25 cellular contexts compared by ENCODE assay signal in genomic region chr5:80659111-80659510, GRCh38. TPM values are rescaled to one million over a fixed set of nuclear protein-coding genes. Genes with fewer than 3 reads are reported as not detected.
DNase-seq lines count a peak whose midpoint lies in the region; ATAC-seq and TF ChIP-seq lines count a peak whose summit lies in the region.
"Had no signal": no experiment of that assay in that cellular context is flagged by ENCODE, and none has a peak within 500 bp of the region (broad histone marks: within the 10 kb centered on the region; RNA-seq: fewer than 3 reads in every experiment).

No MANE protein-coding gene starts in this region.

- H3K4me3 ChIP-seq in cardiac fibroblast (replicated peaks in 1 of 2; ENCODE audit: low read depth in 2 of 2, low read length in 2 of 2): no peak overlapping the region
- H3K4me3 ChIP-seq: ascending aorta, BLaER1, lung had no signal

- no peak for ATAC-seq in HG03196 (IDR thresholded peaks at IDR 0.05; ENCODE audit: unreplicated experiment)
- ATAC-seq: foreskin keratinocyte, SK-N-SH treated with all-trans-retinoic acid at 6 μM for 48 hours, WTC11 had no signal

- peaks cover 19% of the 10 kb centered on the region for H3K4me1 Mint-ChIP-seq in neural crest cell

- no peaks in the 10 kb centered on the region for H3K9me3 Mint-ChIP-seq in neural crest cell
- H3K9me3 Mint-ChIP-seq: activated naive CD4-positive, alpha-beta T cell treated with anti-CD3 and anti-CD28 coated beads for 36 hours; T-helper 2 cell treated with Interferon-gamma antibody and Interleukin-4, amounts not matched to agents 5 μg/mL and 100 μg/mL, for 36 hours had no signal

- peak overlapping the region; percentile 42 for H3K4me3 Mint-ChIP-seq in neural crest cell
- H3K4me3 Mint-ChIP-seq: activated naive CD4-positive, alpha-beta T cell treated with anti-CD3 and anti-CD28 coated beads for 36 hours; T-helper 2 cell treated with Interferon-gamma antibody and Interleukin-4, amounts not matched to agents 5 μg/mL and 100 μg/mL, for 36 hours; WTC11 had no signal

- H3K27ac Mint-ChIP-seq in neural crest cell (ENCODE audit: unreplicated experiment): no peak overlapping the region
- H3K27ac Mint-ChIP-seq: activated naive CD4-positive, alpha-beta T cell treated with anti-CD3 and anti-CD28 coated beads for 36 hours; T-helper 2 cell treated with Interferon-gamma antibody and Interleukin-4, amounts not matched to agents 5 μg/mL and 100 μg/mL, for 36 hours; WTC11 had no signal

- peak; percentile 58 for DNase-seq in EL
- DNase-seq in LHCN-M2 (ENCODE audit: low read depth): peak; percentile 50
- DNase-seq in cardiac fibroblast (ENCODE audit: low read depth in 2 of 2): peak; percentile 38 to 79
- no peak for DNase-seq in neural crest cell (ENCODE audit: low read depth, low spot score)
- no peak for DNase-seq in NCI-H82 (lab: John Stamatoyannopoulos, UW)
- no peak for DNase-seq in DMS 273 treated with DMSO at 0.1 percent for 48 hours (lab: John Stamatoyannopoulos, UW)
- DNase-seq in activated CD4-positive, CD25-positive, alpha-beta regulatory T cell (lab: John Stamatoyannopoulos, UW): no peak
- DNase-seq: activated CD4-positive, alpha-beta T cell treated with anti-CD3 and anti-CD28 coated beads, Interleukin-2, amount 50 U/mL, for 48 hours; activated naive CD4-positive, alpha-beta T cell treated with anti-CD3 and anti-CD28 coated beads for 36 hours; activated T-cell treated with anti-CD3 and anti-CD28 coated beads, Interleukin-2, amount 50 U/mL, for 1 hour; Calu3; effector memory CD4-positive, alpha-beta T cell; foreskin keratinocyte; hippocampal formation; NCI-H1105; NCI-H2081; NCI-H510A; NK-92 treated with Interleukin-12 subunit alpha and Interleukin-12 subunit beta, amount 100 ng/mL, for 24 hours had no signal

- TF ChIP-seq CTCF in cardiac fibroblast (IDR thresholded peaks at IDR 0.05; ENCODE audit: low read depth, low read length) (no peak), neural crest cell (conservative IDR thresholded peaks at IDR 0.05) (no peak)

- no peaks in the 10 kb centered on the region for H3K27me3 Mint-ChIP-seq in neural crest cell (ENCODE audit: low read depth)

- peaks cover 37% of the 10 kb centered on the region for H3K36me3 Mint-ChIP-seq in neural crest cell (ENCODE audit: low read depth)

RNA-seq across cellular contexts. Expression of gene DHFR, which starts 4.3 kb away (rescaled TPM):
- 112 and 131 TPM in 2 replicates for total RNA-seq in LHCN-M2 (2014; rRNA removed)
- polyA plus RNA-seq in LHCN-M2 (2012): 37.7 TPM
- total RNA-seq in neural crest cell: 112 TPM in 2 replicates

RNA-seq across cellular contexts. Expression of gene MSH3, which starts 4.7 kb away (rescaled TPM):
- total RNA-seq in LHCN-M2 (2014; rRNA removed) (12.6 and 15.8 TPM in 2 replicates), neural crest cell (17.9 and 18.6 TPM in 2 replicates)
- polyA plus RNA-seq in LHCN-M2 (2012): 5.5 TPM

Comparison
In these comparisons a context has a peak if more than half of its experiments do, and no peak if none do; other contexts are left out.
1. DNase-seq: peak in EL (single experiment), LHCN-M2 (single experiment) and cardiac fibroblast (2 of 2); none in neural crest cell (single experiment), NCI-H82 (single experiment), DMS 273 treated with DMSO at 0.1 percent for 48 hours (single experiment) and activated CD4-positive, CD25-positive, alpha-beta regulatory T cell (0 of 4).